11 cellular contexts compared by ENCODE assay signal in the genomic region with DNA sequence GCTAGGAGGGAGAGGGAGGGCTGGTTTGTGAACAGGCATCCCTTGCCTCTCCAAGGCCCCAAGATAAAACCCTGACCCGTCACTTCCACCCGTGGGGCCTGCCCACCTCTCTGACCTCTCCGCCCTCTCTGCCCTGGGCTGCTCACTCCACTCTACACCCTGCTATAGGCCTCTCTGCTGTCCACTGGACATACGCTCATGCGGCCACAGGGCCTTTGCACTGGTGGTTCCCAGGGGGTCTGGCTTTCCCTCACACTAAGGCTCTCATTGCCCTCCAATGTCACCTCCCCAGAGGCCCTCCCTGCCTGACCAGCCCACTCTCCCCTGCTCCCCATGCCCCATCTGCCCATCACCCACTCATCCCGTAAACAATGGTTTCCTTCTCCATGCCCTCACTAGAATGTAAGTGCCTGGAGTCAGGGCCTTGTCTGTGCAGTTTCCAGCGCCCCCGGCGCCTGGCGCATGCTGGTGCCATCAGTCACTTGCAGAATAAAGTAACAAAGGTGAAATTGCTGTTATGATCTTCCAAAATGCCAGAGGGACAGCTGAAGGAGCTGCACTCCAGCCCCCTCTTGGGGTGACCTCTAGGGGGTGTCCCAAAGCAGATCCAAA.
DNase-seq lines count a peak whose midpoint lies in the region; ATAC-seq and TF ChIP-seq lines count a peak whose summit lies in the region.
"Had no signal": no experiment of that assay in that cellular context is flagged by ENCODE, and none has a peak within 500 bp of the region (broad histone marks: within the 10 kb centered on the region; RNA-seq: fewer than 3 reads in every experiment).

No MANE protein-coding gene starts in this region.

- H3K27me3 Mint-ChIP-seq in nephron progenitor cell (ENCODE audit: low read depth, poor library complexity) (no peaks in the 10 kb centered on the region), type B pancreatic cell (no peaks in the 10 kb centered on the region)
- H3K27me3 Mint-ChIP-seq: activated naive CD8-positive, alpha-beta T cell treated with anti-CD3 and anti-CD28 coated beads, Interleukin-2, amount 10 ng/mL, durations not matched to agents 7 days and 5 days had no signal

- H3K9ac ChIP-seq in duodenal mucosa (ENCODE audit: low read depth in 1 of 2, low read length in 2 of 2): peak overlapping the region in 1 of 2 donors; percentile 9

- TF ChIP-seq POLR2A in heart left ventricle (IDR thresholded peaks at IDR 0.05): no peak
- no peak for TF ChIP-seq POLR2A in GM18505 (IDR thresholded peaks at IDR 0.05; ENCODE audit: borderline replicate concordance, extremely low read depth, insufficient read depth, insufficient read length)

- H3K4me3 Mint-ChIP-seq in nephron progenitor cell (no peak overlapping the region), type B pancreatic cell (no peak overlapping the region)
- H3K4me3 Mint-ChIP-seq: activated naive CD8-positive, alpha-beta T cell treated with anti-CD3 and anti-CD28 coated beads, Interleukin-2, amount 10 ng/mL, durations not matched to agents 7 days and 5 days had no signal

- WGBS in heart left ventricle, 4 donors: 87 to 93% (median 91%) methylated on average over 9 to 10 of the region's 10 CpGs

- H3K9me3 Mint-ChIP-seq in nephron progenitor cell: no peaks in the 10 kb centered on the region
- H3K9me3 Mint-ChIP-seq in type B pancreatic cell: no peaks in the 10 kb centered on the region
- H3K9me3 Mint-ChIP-seq: activated naive CD8-positive, alpha-beta T cell treated with anti-CD3 and anti-CD28 coated beads, Interleukin-2, amount 10 ng/mL, durations not matched to agents 7 days and 5 days had no signal

- peak in 1 of 12 donors; percentile 9 for TF ChIP-seq CTCF in heart left ventricle (IDR thresholded peaks at IDR 0.05)
- TF ChIP-seq CTCF in nephron progenitor cell (IDR thresholded peaks at IDR 0.05): no peak
- TF ChIP-seq CTCF in type B pancreatic cell (conservative IDR thresholded peaks at IDR 0.05): peak; percentile 16

- no peaks in the 10 kb centered on the region for H3K9me3 ChIP-seq in heart left ventricle
- H3K9me3 ChIP-seq in duodenal mucosa (ENCODE audit: control insufficient read depth in 1 of 2, low read length in 2 of 2): no peaks in the 10 kb centered on the region

- no peaks in the 10 kb centered on the region for H3K27me3 ChIP-seq in heart left ventricle
- H3K27me3 ChIP-seq in duodenal mucosa (ENCODE audit: control insufficient read depth in 1 of 2, insufficient read depth in 2 of 2, low read length in 2 of 2): no peaks in the 10 kb centered on the region

- intact Hi-C loops in heart left ventricle (cut with DNase I): loop anchor here in 5 of 10 donors (1.0 to 10.0 kb wide), 5 partner anchors 12 to 396 kb away; a partner anchor contains a TSS
- intact Hi-C loops in Right ventricle myocardium superior (cut with DNase I): no loop called here

- H3K36me3 ChIP-seq in heart left ventricle: peaks cover 0 to 95% (median 39%) of the 10 kb centered on the region in 9 donors
- peaks cover 9 to 42% of the 10 kb centered on the region in 2 donors for H3K36me3 ChIP-seq in duodenal mucosa (ENCODE audit: control insufficient read depth in 1 of 2, insufficient read depth in 2 of 2, low read length in 2 of 2)

- H3K27ac Mint-ChIP-seq in nephron progenitor cell (peak overlapping the region; percentile 48), type B pancreatic cell (peak overlapping the region; percentile 46)
- H3K27ac Mint-ChIP-seq: activated naive CD8-positive, alpha-beta T cell treated with anti-CD3 and anti-CD28 coated beads, Interleukin-2, amount 10 ng/mL, durations not matched to agents 7 days and 5 days had no signal

- H3K36me3 Mint-ChIP-seq in nephron progenitor cell (ENCODE audit: low read depth) (peaks cover 5% of the 10 kb centered on the region), type B pancreatic cell (peaks cover 4% of the 10 kb centered on the region)
- H3K36me3 Mint-ChIP-seq: activated naive CD8-positive, alpha-beta T cell treated with anti-CD3 and anti-CD28 coated beads, Interleukin-2, amount 10 ng/mL, durations not matched to agents 7 days and 5 days had no signal

- no peak for DNase-seq in heart left ventricle
- no peak for DNase-seq in Right ventricle myocardium superior
- no peak for DNase-seq in nephron progenitor cell
- no peak for DNase-seq in type B pancreatic cell (ENCODE audit: extremely low spot score, unreplicated experiment)
- DNase-seq in SHP77 (lab: John Stamatoyannopoulos, UW): no peak
- DNase-seq in DMS153 treated with DMSO at 0.1 percent for 48 hours (lab: John Stamatoyannopoulos, UW; ENCODE audit: unreplicated experiment): no peak
- DNase-seq: activated CD4-positive, alpha-beta T cell treated with anti-CD3 and anti-CD28 coated beads, Interleukin-2, amount 50 U/mL, for 1 hour; activated naive CD8-positive, alpha-beta T cell treated with anti-CD3 and anti-CD28 coated beads, Interleukin-2, amount 10 ng/mL, durations not matched to agents 7 days and 5 days; SHP77 treated with DMSO at 0.1 percent for 48 hours had no signal

- H3K4me3 ChIP-seq in heart left ventricle (no peak overlapping the region), duodenal mucosa (ENCODE audit: low read depth in 1 of 2, low read length in 2 of 2) (no peak overlapping the region)

- peaks cover 4% of the 10 kb centered on the region for H3K4me1 Mint-ChIP-seq in nephron progenitor cell
- H3K4me1 Mint-ChIP-seq in type B pancreatic cell (ENCODE audit: unreplicated experiment): peaks cover 6% of the 10 kb centered on the region
- H3K4me1 Mint-ChIP-seq: activated naive CD8-positive, alpha-beta T cell treated with anti-CD3 and anti-CD28 coated beads, Interleukin-2, amount 10 ng/mL, durations not matched to agents 7 days and 5 days had no signal

- H3K4me1 ChIP-seq in heart left ventricle: peaks cover 8 to 84% (median 63%) of the 10 kb centered on the region in 12 donors
- H3K4me1 ChIP-seq in duodenal mucosa (ENCODE audit: control insufficient read depth in 1 of 2, insufficient read depth in 2 of 2, low read length in 2 of 2): peaks cover 25 to 28% of the 10 kb centered on the region in 2 donors

- no peak for ATAC-seq in heart left ventricle
- no peak for ATAC-seq in Right ventricle myocardium superior (ENCODE audit: poor library complexity)
- ATAC-seq in GM18505 (IDR thresholded peaks at IDR 0.05; ENCODE audit: unreplicated experiment): no peak

- H3K27ac ChIP-seq in heart left ventricle (peak overlapping the region; percentile 74 to 99 (median 94)), duodenal mucosa (ENCODE audit: low read depth, low read length) (peak overlapping the region; percentile 73)
